Comparison of ENCODE assay signal across 26 cellular contexts in the genomic region with DNA sequence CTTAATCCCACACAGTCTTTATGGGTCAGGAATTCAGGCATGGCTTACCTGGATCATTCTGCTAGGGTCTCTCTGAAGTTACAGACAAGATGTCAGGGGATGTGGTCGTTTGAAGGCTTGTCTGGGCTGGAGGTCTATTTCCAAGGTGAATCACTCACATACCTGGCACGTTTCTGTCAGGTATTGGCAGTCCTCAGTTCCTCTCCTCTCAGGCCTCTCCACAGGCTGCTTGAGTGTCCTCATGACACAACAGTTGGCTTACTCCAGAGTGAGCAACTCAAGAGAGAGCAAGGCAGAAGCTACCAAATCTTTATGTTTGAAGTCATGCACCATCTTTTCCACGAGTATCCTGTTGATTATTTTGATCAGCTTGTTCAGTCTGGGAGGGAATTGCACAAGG. TPM values are rescaled to one million over a fixed set of nuclear protein-coding genes. Genes with fewer than 3 reads are reported as not detected.
"Had no signal": no experiment of that assay in that cellular context is flagged by ENCODE, and none has a peak within 500 bp of the region (broad histone marks: within the 10 kb centered on the region; RNA-seq: fewer than 3 reads in every experiment).

No MANE protein-coding gene starts in this region.

- H3K27ac Mint-ChIP-seq: activated B cell treated with CpG ODN at 0.5 μM for 24 hours; activated CD8-positive, alpha-beta T cell treated with anti-CD3 and anti-CD28 coated beads for 36 hours; activated T-helper 17 cell treated with anti-CD3 and anti-CD28 coated beads, Interleukin-2, amount 50 U/mL, for 72 hours; dendritic cell treated with granulocyte-macrophage colony-stimulating factor and Interleukin-4, amounts not matched to agents 40 ng/mL and 50 ng/mL, for 4 days; endodermal cell; nephron; T-helper 2 cell treated with Interferon-gamma antibody and Interleukin-4, amounts not matched to agents 5 μg/mL and 100 μg/mL, for 36 hours; type B pancreatic cell had no signal

- H3K27me3 Mint-ChIP-seq: activated B cell treated with CpG ODN at 0.5 μM for 24 hours; activated CD8-positive, alpha-beta T cell treated with anti-CD3 and anti-CD28 coated beads for 36 hours; activated T-helper 17 cell treated with anti-CD3 and anti-CD28 coated beads, Interleukin-2, amount 50 U/mL, for 72 hours; central memory CD8-positive, alpha-beta T cell; dendritic cell treated with granulocyte-macrophage colony-stimulating factor and Interleukin-4, amounts not matched to agents 40 ng/mL and 50 ng/mL, for 4 days; type B pancreatic cell had no signal

- H3K79me2 ChIP-seq: hepatocyte had no signal

- ATAC-seq: activated CD8-positive, alpha-beta T cell treated with anti-CD3 and anti-CD28 coated beads for 36 hours; activated T-cell treated with anti-CD3 and anti-CD28 coated beads, Interleukin-2, amount 50 U/mL, for 4 hours; activated T-helper 17 cell treated with anti-CD3 and anti-CD28 coated beads, Interleukin-2, amount 50 U/mL, for 72 hours; gastroesophageal sphincter; left lobe of liver; right lobe of liver; stimulated activated naive CD8-positive, alpha-beta T cell treated with anti-CD3 and anti-CD28 coated beads, Interleukin-15, Interleukin-2, amounts not matched to agents 100 U/mL and 50 U/mL, for 24 hours had no signal

- H3K27ac ChIP-seq: gastroesophageal sphincter, hepatocyte, right lobe of liver, testis, vagina had no signal

- H3K9me3 Mint-ChIP-seq: activated B cell treated with CpG ODN at 0.5 μM for 24 hours; activated CD8-positive, alpha-beta T cell treated with anti-CD3 and anti-CD28 coated beads for 36 hours; activated T-cell treated with anti-CD3 and anti-CD28 coated beads, Interleukin-2, amount 50 U/mL, for 4 hours; activated T-helper 17 cell treated with anti-CD3 and anti-CD28 coated beads, Interleukin-2, amount 50 U/mL, for 72 hours; central memory CD8-positive, alpha-beta T cell; dendritic cell treated with granulocyte-macrophage colony-stimulating factor and Interleukin-4, amounts not matched to agents 40 ng/mL and 50 ng/mL, for 4 days; nephron; T-helper 2 cell treated with Interferon-gamma antibody and Interleukin-4, amounts not matched to agents 5 μg/mL and 100 μg/mL, for 36 hours; type B pancreatic cell had no signal

- H3K36me3 ChIP-seq: gastroesophageal sphincter, vagina had no signal

- H3K4me2 ChIP-seq: hepatocyte had no signal

- H2AFZ ChIP-seq: hepatocyte had no signal

- H3K4me1 ChIP-seq: gastroesophageal sphincter, testis, vagina had no signal

- H3K4me3 ChIP-seq: gastroesophageal sphincter, hepatocyte, lung, right lobe of liver, testis, vagina had no signal

- H3K36me3 Mint-ChIP-seq: type B pancreatic cell had no signal

- H3K4me3 Mint-ChIP-seq: activated B cell treated with CpG ODN at 0.5 μM for 24 hours; activated CD8-positive, alpha-beta T cell treated with anti-CD3 and anti-CD28 coated beads for 36 hours; activated T-cell treated with anti-CD3 and anti-CD28 coated beads, Interleukin-2, amount 50 U/mL, for 4 hours; activated T-helper 17 cell treated with anti-CD3 and anti-CD28 coated beads, Interleukin-2, amount 50 U/mL, for 72 hours; central memory CD8-positive, alpha-beta T cell; dendritic cell treated with granulocyte-macrophage colony-stimulating factor and Interleukin-4, amounts not matched to agents 40 ng/mL and 50 ng/mL, for 4 days; endodermal cell; nephron; T-helper 2 cell treated with Interferon-gamma antibody and Interleukin-4, amounts not matched to agents 5 μg/mL and 100 μg/mL, for 36 hours; type B pancreatic cell had no signal

- H3K4me1 Mint-ChIP-seq: activated T-helper 17 cell treated with anti-CD3 and anti-CD28 coated beads, Interleukin-2, amount 50 U/mL, for 72 hours; central memory CD8-positive, alpha-beta T cell; nephron had no signal

- H3K9me3 ChIP-seq: gastroesophageal sphincter, right lobe of liver, testis, vagina had no signal

- DNase-seq: activated B cell treated with CpG ODN at 0.5 μM for 24 hours; activated CD4-positive, alpha-beta T cell treated with anti-CD3 and anti-CD28 coated beads, Interleukin-2, amount 50 U/mL, for 1 hour; activated CD8-positive, alpha-beta T cell treated with anti-CD3 and anti-CD28 coated beads for 36 hours; activated gamma-delta T cell treated with Interleukin-2 at 50 U/mL for 16 hours; activated naive CD4-positive, alpha-beta T cell treated with anti-CD3 and anti-CD28 coated beads, Interleukin-2, amount 50 U/mL, for 16 hours; activated T-cell treated with anti-CD3 and anti-CD28 coated beads, Interleukin-2, amount 50 U/mL, for 4 hours; amniotic stem cell; endodermal cell; kidney glomerular epithelial cell; right lobe of liver; stimulated activated CD4-positive, alpha-beta T cell treated with anti-CD3 and anti-CD28 coated beads, Interleukin-2, amount 100 ng/mL, for 48 hours; stimulated activated naive CD8-positive, alpha-beta T cell treated with anti-CD3 and anti-CD28 coated beads, Interleukin-15, Interleukin-2, amounts not matched to agents 100 U/mL and 50 U/mL, for 24 hours; T-helper 1 cell; testis had no signal

- H3K27me3 ChIP-seq: gastroesophageal sphincter, hepatocyte, right lobe of liver, testis, vagina had no signal

RNA-seq across cellular contexts. Expression of a gene that starts 59.2 kb away (rescaled TPM):
- total RNA-seq: epithelial cell of proximal tubule had no signal
